Comparison of ENCODE assay signal across 8 cellular contexts in genomic region chr6:89281779-89282246, GRCh38. TPM values are rescaled to one million over a fixed set of nuclear protein-coding genes. Genes with fewer than 3 reads are reported as not detected.
DNase-seq lines count a peak whose midpoint lies in the region; ATAC-seq and TF ChIP-seq lines count a peak whose summit lies in the region.

No MANE protein-coding gene starts in this region.

- H3K9me3 ChIP-seq in left ventricle myocardium inferior (replicated peaks) (no peaks in the 10 kb centered on the region), right cardiac atrium (ENCODE audit: control insufficient read depth, low read length) (no peaks in the 10 kb centered on the region)

- H3K27ac Mint-ChIP-seq in stimulated activated effector memory CD8-positive, alpha-beta T cell treated with anti-CD3 and anti-CD28 coated beads, Interleukin-12 subunit alpha, Interleukin-12 subunit beta, amount 100 ng/mL, for 72 hours: no peak overlapping the region

- intact Hi-C loops in left ventricle myocardium inferior (cut with micrococcal nuclease) (no loop called here), right cardiac atrium (cut with DNase I) (no loop called here)

- TF ChIP-seq CTCF in left ventricle myocardium inferior (IDR thresholded peaks at IDR 0.05; ENCODE audit: borderline replicate concordance) (peak; percentile 20), LNCAP (IDR thresholded peaks at IDR 0.05) (peak; percentile 43)

- no peaks in the 10 kb centered on the region for H3K4me1 ChIP-seq in left ventricle myocardium inferior
- H3K4me1 ChIP-seq in right cardiac atrium (ENCODE audit: control insufficient read depth, insufficient read depth, low read length): no peaks in the 10 kb centered on the region

- WGBS in right cardiac atrium: 65% methylated on average over 10 of the region's 10 CpGs

- H3K9me3 Mint-ChIP-seq in stimulated activated effector memory CD8-positive, alpha-beta T cell treated with anti-CD3 and anti-CD28 coated beads, Interleukin-12 subunit alpha, Interleukin-12 subunit beta, amount 100 ng/mL, for 72 hours: no peaks in the 10 kb centered on the region

- H3K36me3 Mint-ChIP-seq in stimulated activated effector memory CD8-positive, alpha-beta T cell treated with anti-CD3 and anti-CD28 coated beads, Interleukin-12 subunit alpha, Interleukin-12 subunit beta, amount 100 ng/mL, for 72 hours: no peaks in the 10 kb centered on the region

- no peak overlapping the region for H3K4me3 Mint-ChIP-seq in stimulated activated effector memory CD8-positive, alpha-beta T cell treated with anti-CD3 and anti-CD28 coated beads, Interleukin-12 subunit alpha, Interleukin-12 subunit beta, amount 100 ng/mL, for 72 hours

- no peak for ATAC-seq in right cardiac atrium
- ATAC-seq in stimulated activated effector memory CD8-positive, alpha-beta T cell treated with anti-CD3 and anti-CD28 coated beads, Interleukin-12 subunit alpha, Interleukin-12 subunit beta, amount 100 ng/mL, for 72 hours: peak; percentile 79

- H3K27ac ChIP-seq in left ventricle myocardium inferior (replicated peaks): no peak overlapping the region
- no peak overlapping the region for H3K27ac ChIP-seq in right cardiac atrium (ENCODE audit: low read length)

- peaks cover 7% of the 10 kb centered on the region for H3K4me1 Mint-ChIP-seq in stimulated activated effector memory CD8-positive, alpha-beta T cell treated with anti-CD3 and anti-CD28 coated beads, Interleukin-12 subunit alpha, Interleukin-12 subunit beta, amount 100 ng/mL, for 72 hours

- H3K36me3 ChIP-seq in left ventricle myocardium inferior: no peaks in the 10 kb centered on the region

- DNase-seq in left ventricle myocardium inferior: no peak
- DNase-seq in right cardiac atrium: no peak
- DNase-seq in HCEC 1CT: peak; percentile 62
- peak; percentile 10 to 38 for DNase-seq in activated CD4-positive, alpha-beta T cell treated with anti-CD3 and anti-CD28 coated beads, Interleukin-2, amount 50 U/mL, for 4 hours
- DNase-seq in hepatic stellate cell (ENCODE audit: low spot score): peak; percentile 43
- DNase-seq in stimulated activated effector memory CD8-positive, alpha-beta T cell treated with anti-CD3 and anti-CD28 coated beads, Interleukin-12 subunit alpha, Interleukin-12 subunit beta, amount 100 ng/mL, for 72 hours (ENCODE audit: low spot score in 2 of 2): peak in 1 of 2 donors; percentile 73
- no peak for DNase-seq in C1 segment of cervical spinal cord (lab: John Stamatoyannopoulos, UW)

- H3K27me3 ChIP-seq in left ventricle myocardium inferior (ENCODE audit: low read depth) (no peaks in the 10 kb centered on the region), right cardiac atrium (ENCODE audit: control insufficient read depth, insufficient read depth) (no peaks in the 10 kb centered on the region)

- H3K4me3 ChIP-seq in left ventricle myocardium inferior: no peak overlapping the region
- no peak overlapping the region for H3K4me3 ChIP-seq in right cardiac atrium (ENCODE audit: low read length)

RNA-seq across cellular contexts. Expression of gene GABRR2, which starts 33.3 kb away (rescaled TPM):
- total RNA-seq in left ventricle myocardium inferior: 0.69 TPM
- total RNA-seq in right cardiac atrium: under 1 TPM; 0.26 to 0.81 (median 0.38) TPM
- 0.38 TPM for polyA plus RNA-seq in right cardiac atrium

Comparison
In these comparisons a context has a peak if more than half of its experiments do, and no peak if none do; other contexts are left out.
1. DNase-seq: peak in HCEC 1CT (single experiment), activated CD4-positive, alpha-beta T cell treated with anti-CD3 and anti-CD28 coated beads, Interleukin-2, amount 50 U/mL, for 4 hours (2 of 2) and hepatic stellate cell (single experiment); none in left ventricle myocardium inferior (single experiment), right cardiac atrium (0 of 3) and C1 segment of cervical spinal cord (0 of 14).